25 cellular contexts compared by ENCODE assay signal in genomic region chr2:203672856-203673255, GRCh38. TPM values are rescaled to one million over a fixed set of nuclear protein-coding genes. Genes with fewer than 3 reads are reported as not detected.
"Had no signal": no experiment of that assay in that cellular context is flagged by ENCODE, and none has a peak within 500 bp of the region (broad histone marks: within the 10 kb centered on the region; RNA-seq: fewer than 3 reads in every experiment).

No MANE protein-coding gene starts in this region.

- H3K36me3 ChIP-seq: lower lobe of right lung, neural progenitor cell, upper lobe of left lung, WERI-Rb-1 had no signal

- H3K4me3 Mint-ChIP-seq: activated CD4-positive, alpha-beta T cell treated with anti-CD3 and anti-CD28 coated beads, Interleukin-2, amount 10 ng/mL, durations not matched to agents 7 days and 5 days; endodermal cell; naive thymus-derived CD4-positive, alpha-beta T cell; neural progenitor cell; T-cell; T-helper 2 cell treated with Interferon-gamma antibody and Interleukin-4, amounts not matched to agents 5 μg/mL and 100 μg/mL, for 36 hours had no signal

- FAIRE-seq: colon had no signal

- H3K4me1 Mint-ChIP-seq: endodermal cell had no signal

- H2AFZ ChIP-seq: neural progenitor cell had no signal

- H3K4me3 ChIP-seq: lower lobe of right lung, neural progenitor cell, upper lobe of left lung had no signal

- H3K9me3 Mint-ChIP-seq: neural progenitor cell had no signal

- H3K27me3 ChIP-seq: foreskin keratinocyte, neural progenitor cell, upper lobe of left lung had no signal

- H3K9me3 ChIP-seq: lower lobe of right lung, upper lobe of left lung had no signal

- H3K27ac ChIP-seq: epithelial cell of prostate, foreskin keratinocyte, lower lobe of right lung, neural progenitor cell, upper lobe of left lung, WERI-Rb-1 had no signal

- H3K4me1 ChIP-seq: foreskin keratinocyte, neural progenitor cell had no signal

- ATAC-seq: activated naive CD4-positive, alpha-beta T cell treated with anti-CD3 and anti-CD28 coated beads, Interleukin-2, amount 50 U/mL, for 72 hours; foreskin keratinocyte; left lobe of liver; lower lobe of right lung; naive thymus-derived CD4-positive, alpha-beta T cell; sciatic nerve; T-cell had no signal

- H3K27me3 Mint-ChIP-seq: naive thymus-derived CD4-positive, alpha-beta T cell; T-cell had no signal

- H3K9ac ChIP-seq: neural progenitor cell had no signal

- H3K27ac Mint-ChIP-seq: activated CD4-positive, alpha-beta T cell treated with anti-CD3 and anti-CD28 coated beads, Interleukin-2, amount 10 ng/mL, durations not matched to agents 7 days and 5 days; endodermal cell; naive thymus-derived CD4-positive, alpha-beta T cell; neural progenitor cell; T-cell; T-helper 2 cell treated with Interferon-gamma antibody and Interleukin-4, amounts not matched to agents 5 μg/mL and 100 μg/mL, for 36 hours had no signal

- DNase-seq: activated CD4-positive, alpha-beta T cell treated with anti-CD3 and anti-CD28 coated beads, Interleukin-2, amount 10 ng/mL, durations not matched to agents 7 days and 5 days; activated CD4-positive, CD25-positive, alpha-beta regulatory T cell treated with anti-CD3 and anti-CD28 coated beads, Interleukin-2, amount 50 U/mL, for 72 hours; activated T-cell treated with anti-CD3 and anti-CD28 coated beads, Interleukin-2, amount 50 U/mL, for 1 hour; amygdala; caudate nucleus; endodermal cell; foreskin keratinocyte; lower lobe of right lung; mesendoderm; naive thymus-derived CD4-positive, alpha-beta T cell; stimulated activated CD4-positive, alpha-beta T cell treated with anti-CD3 and anti-CD28 coated beads, Interleukin-2, amount 100 ng/mL, for 48 hours; stimulated activated CD8-positive, alpha-beta memory T cell treated with anti-CD3 and anti-CD28 coated beads, Interleukin-4, amount 100 ng/mL, for 48 hours; stimulated activated naive B cell treated with anti-CD40 and anti-IgM and Interleukin-4, amounts not matched to agents 10 μg/mL and 1 μg/mL and 100 μg/mL, for 72 hours; T-cell; upper lobe of left lung; WERI-Rb-1 had no signal

- H3K36me3 Mint-ChIP-seq: neural progenitor cell had no signal

- H3K4me2 ChIP-seq: neural progenitor cell had no signal

RNA-seq across cellular contexts. Expression of gene CD28, which starts 33.6 kb away (rescaled TPM):
- total RNA-seq: endodermal cell, foreskin keratinocyte, kidney epithelial cell, renal cortical epithelial cell had no signal
- polyA plus RNA-seq: foreskin keratinocyte had no signal
